Comparison of ENCODE assay signal across 1 cellular context in the genomic region with DNA sequence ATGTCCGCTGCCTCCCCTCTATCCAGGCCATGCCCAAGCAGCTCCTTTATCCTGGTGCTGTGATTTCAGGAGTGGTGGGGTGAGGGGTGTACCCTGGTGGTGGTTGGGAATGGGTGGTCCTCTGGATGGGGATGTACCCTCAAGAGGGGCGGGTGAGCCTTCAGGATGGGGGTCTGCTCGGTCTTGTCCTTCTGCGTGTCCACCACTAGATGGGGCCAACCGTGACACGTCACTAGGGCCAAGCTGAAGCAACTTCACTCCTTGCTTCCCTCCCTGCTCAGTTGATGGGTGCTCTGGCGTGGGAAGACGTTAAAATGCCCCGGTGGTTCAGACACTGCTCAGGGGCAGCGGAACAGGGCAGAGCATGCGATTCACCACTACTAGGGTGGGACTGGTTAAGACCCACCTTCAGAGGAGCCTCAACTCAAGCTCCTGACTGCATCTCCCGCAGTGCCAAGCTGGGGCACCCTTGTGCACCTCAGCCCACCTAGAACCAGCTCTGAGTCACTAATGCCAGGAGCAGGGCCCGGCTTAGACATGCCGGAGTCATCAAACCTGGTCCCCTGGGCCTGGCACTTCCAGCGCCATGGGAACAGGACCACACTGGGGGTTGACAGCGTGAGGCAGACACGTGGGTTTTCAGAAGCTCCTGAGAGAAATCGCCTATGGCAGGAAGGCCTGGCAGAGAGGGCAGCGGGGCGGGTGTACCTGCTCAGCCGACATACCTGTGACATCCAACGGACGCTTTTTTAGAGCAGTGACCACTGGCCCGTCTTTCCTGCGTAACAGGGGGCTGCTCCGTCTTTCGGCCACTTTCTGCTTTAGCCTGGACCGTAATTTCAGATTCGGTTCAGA.
A peak's percentile ranks its signal among the peaks of the same experiment; 100 is the strongest.
TF ChIP-seq lines count a peak whose summit lies in the region.

No MANE protein-coding gene starts in this region.

TF ChIP-seq in HepG2, 621 proteins besides CTCF, POLR2A, EP300 and RAD21 (continued from another document):
- TF ChIP-seq ZNF773 (CRISPR knock-in tag; IDR thresholded peaks at IDR 0.05; ENCODE audit: borderline replicate concordance) (no peak), NR2C2 (CRISPR knock-in tag; IDR thresholded peaks at IDR 0.05; ENCODE audit: borderline replicate concordance) (0 out of 2 replicates have a peak, but pooled peaks have one; percentile 15)
